ENCODE assay signal across 18 cellular contexts in genomic region chr12:130977046-130977758, GRCh38. TPM values are rescaled to one million over a fixed set of nuclear protein-coding genes. Genes with fewer than 3 reads are reported as not detected.
"Had no signal": no experiment of that assay in that cellular context is flagged by ENCODE, and none has a peak within 500 bp of the region (broad histone marks: within the 10 kb centered on the region; RNA-seq: fewer than 3 reads in every experiment).

No MANE protein-coding gene starts in this region.

- H3K27me3 ChIP-seq: adrenal gland, breast epithelium, esophagus muscularis mucosa, gastroesophageal sphincter, heart right ventricle, ovary had no signal

- H3K36me3 ChIP-seq: adrenal gland, breast epithelium, ovary, spleen had no signal

- H3K4me1 ChIP-seq: adrenal gland, breast epithelium had no signal

- H3K4me3 ChIP-seq: adrenal gland, breast epithelium, esophagus muscularis mucosa, gastroesophageal sphincter, heart right ventricle, ovary, spleen had no signal

- H3K27ac ChIP-seq: adrenal gland, esophagus muscularis mucosa, ovary, spleen had no signal

- FAIRE-seq: astrocyte, endothelial cell of umbilical vein had no signal

- H3K9me3 ChIP-seq: adrenal gland, breast epithelium, esophagus muscularis mucosa, gastroesophageal sphincter, heart right ventricle, ovary, spleen had no signal

- DNase-seq: activated CD4-positive, alpha-beta T cell treated with anti-CD3 and anti-CD28 coated beads, Interleukin-2, amount 50 U/mL, for 4 hours; activated gamma-delta T cell treated with Interleukin-2 at 50 U/mL for 16 hours; activated T-cell treated with anti-CD3 and anti-CD28 coated beads for 4 hours; cerebellar nuclear complex; effector CD8-positive, alpha-beta T cell; heart right ventricle; left cardiac atrium; ovary; spleen; stimulated activated naive B cell treated with anti-CD40 and anti-IgM and Interleukin-4, amounts not matched to agents 10 μg/mL and 1 μg/mL and 100 μg/mL, for 72 hours had no signal

- ATAC-seq: activated naive CD4-positive, alpha-beta T cell treated with anti-CD3 and anti-CD28 coated beads, Interleukin-2, amount 50 U/mL, for 72 hours; gastroesophageal sphincter; left cardiac atrium; stimulated activated naive B cell treated with anti-CD40 and anti-IgM and Interleukin-4, amounts not matched to agents 10 μg/mL and 1 μg/mL and 100 μg/mL, for 72 hours had no signal

RNA-seq across cellular contexts. Expression of gene ADGRD1, which starts 23.5 kb away (rescaled TPM):
- total RNA-seq: endothelial cell of umbilical vein, pulmonary artery endothelial cell had no signal
